8 cellular contexts compared by ENCODE assay signal in genomic region chr20:50992733-50993457, GRCh38. TPM values are rescaled to one million over a fixed set of nuclear protein-coding genes. Genes with fewer than 3 reads are reported as not detected.
DNase-seq lines count a peak whose midpoint lies in the region; ATAC-seq lines count a peak whose summit lies in the region.

No MANE protein-coding gene starts in this region.

- peak in 4 of 6 experiments; percentile 9 to 22 (median 16) for DNase-seq in stimulated activated naive CD4-positive, alpha-beta T cell (lab: John Stamatoyannopoulos, UW)
- no peak for DNase-seq in stimulated activated naive CD4-positive, alpha-beta T cell treated with Interleukin-2 at 50 U/mL for 16 hours (lab: John Stamatoyannopoulos, UW)
- DNase-seq in NCI-H82 (lab: John Stamatoyannopoulos, UW) (peak; percentile 89), hepatic stellate cell (ENCODE audit: low spot score) (peak; percentile 75)
- peak; percentile 58 to 74 for DNase-seq in activated naive CD4-positive, alpha-beta T cell treated with anti-CD3 and anti-CD28 coated beads, Interleukin-2, amount 50 U/mL, for 72 hours (ENCODE audit: low spot score in 2 of 2)
- DNase-seq in stimulated activated CD4-positive, alpha-beta T cell treated with anti-CD3 and anti-CD28 coated beads, Interleukin-1b, Interleukin-23, amount 100 ng/mL, for 48 hours = peak; percentile 79

- ATAC-seq in HG03460 (IDR thresholded peaks at IDR 0.05; ENCODE audit: unreplicated experiment) (peak; percentile 68), GM19395 (IDR thresholded peaks at IDR 0.05; ENCODE audit: unreplicated experiment) (no peak)
- ATAC-seq in activated naive CD4-positive, alpha-beta T cell treated with anti-CD3 and anti-CD28 coated beads, Interleukin-2, amount 50 U/mL, for 72 hours = peak; percentile 99 to 100

- H3K27ac Mint-ChIP-seq in activated naive CD4-positive, alpha-beta T cell treated with anti-CD3 and anti-CD28 coated beads, Interleukin-2, amount 50 U/mL, for 72 hours = no peak overlapping the region

- no peaks in the 10 kb centered on the region for H3K9me3 Mint-ChIP-seq in activated naive CD4-positive, alpha-beta T cell treated with anti-CD3 and anti-CD28 coated beads, Interleukin-2, amount 50 U/mL, for 72 hours

- no peaks in the 10 kb centered on the region for H3K36me3 Mint-ChIP-seq in activated naive CD4-positive, alpha-beta T cell treated with anti-CD3 and anti-CD28 coated beads, Interleukin-2, amount 50 U/mL, for 72 hours

RNA-seq across cellular contexts. Expression of gene KCNG1, which starts 30.0 kb away (rescaled TPM):
- under 1 TPM in 1 of 2 donors, not detected in 1; 0.86 TPM for total RNA-seq in activated naive CD4-positive, alpha-beta T cell treated with anti-CD3 and anti-CD28 coated beads, Interleukin-2, amount 50 U/mL, for 72 hours

RNA-seq across cellular contexts. Expression of gene MOCS3, which starts 34.3 kb away (rescaled TPM):
- total RNA-seq in activated naive CD4-positive, alpha-beta T cell treated with anti-CD3 and anti-CD28 coated beads, Interleukin-2, amount 50 U/mL, for 72 hours = 1 to 10 TPM; 2.4 to 4.3 TPM

RNA-seq across cellular contexts. Expression of gene DPM1, which starts 34.6 kb away (rescaled TPM):
- total RNA-seq in activated naive CD4-positive, alpha-beta T cell treated with anti-CD3 and anti-CD28 coated beads, Interleukin-2, amount 50 U/mL, for 72 hours = 10 to 100 TPM; 53.0 to 58.0 TPM
